In genomic region chr9:89467278-89467625, GRCh38 we compare ENCODE assay signal across 13 cellular contexts. TPM values are rescaled to one million over a fixed set of nuclear protein-coding genes. Genes with fewer than 3 reads are reported as not detected.
DNase-seq lines count a peak whose midpoint lies in the region; ATAC-seq lines count a peak whose summit lies in the region.
"Had no signal": no experiment of that assay in that cellular context is flagged by ENCODE, and none has a peak within 500 bp of the region (broad histone marks: within the 10 kb centered on the region; RNA-seq: fewer than 3 reads in every experiment).

No MANE protein-coding gene starts in this region.

- no peaks in the 10 kb centered on the region for H3K27me3 Mint-ChIP-seq in stimulated activated naive CD8-positive, alpha-beta T cell treated with anti-CD3 and anti-CD28 coated beads, Interleukin-15, Interleukin-2, amounts not matched to agents 100 ng/mL and 50 ng/mL, for 24 hours
- H3K27me3 Mint-ChIP-seq in activated naive CD8-positive, alpha-beta T cell treated with anti-CD3 and anti-CD28 coated beads for 36 hours, result peaks cover 4% of the 10 kb centered on the region
- H3K27me3 Mint-ChIP-seq: progenitor cell of endocrine pancreas had no signal

- H3K27ac Mint-ChIP-seq in stimulated activated naive CD8-positive, alpha-beta T cell treated with anti-CD3 and anti-CD28 coated beads, Interleukin-15, Interleukin-2, amounts not matched to agents 100 ng/mL and 50 ng/mL, for 24 hours, result peak overlapping the region; percentile 96
- peak overlapping the region; percentile 98 for H3K27ac Mint-ChIP-seq in activated naive CD8-positive, alpha-beta T cell treated with anti-CD3 and anti-CD28 coated beads for 36 hours
- H3K27ac Mint-ChIP-seq: progenitor cell of endocrine pancreas had no signal

- H3K4me1 Mint-ChIP-seq in stimulated activated naive CD8-positive, alpha-beta T cell treated with anti-CD3 and anti-CD28 coated beads, Interleukin-15, Interleukin-2, amounts not matched to agents 100 ng/mL and 50 ng/mL, for 24 hours (ENCODE audit: low read depth), result peaks cover 98% of the 10 kb centered on the region
- H3K4me1 Mint-ChIP-seq in activated naive CD8-positive, alpha-beta T cell treated with anti-CD3 and anti-CD28 coated beads for 36 hours, result peaks cover 91% of the 10 kb centered on the region

- ATAC-seq in stimulated activated naive CD8-positive, alpha-beta T cell treated with anti-CD3 and anti-CD28 coated beads, Interleukin-15, Interleukin-2, amounts not matched to agents 100 U/mL and 50 U/mL, for 24 hours, result no peak
- ATAC-seq in HG03066 (IDR thresholded peaks at IDR 0.05; ENCODE audit: low read depth, unreplicated experiment), result peak; percentile 9

- H3K4me3 Mint-ChIP-seq in stimulated activated naive CD8-positive, alpha-beta T cell treated with anti-CD3 and anti-CD28 coated beads, Interleukin-15, Interleukin-2, amounts not matched to agents 100 ng/mL and 50 ng/mL, for 24 hours, result peak overlapping the region; percentile 73
- H3K4me3 Mint-ChIP-seq in activated naive CD8-positive, alpha-beta T cell treated with anti-CD3 and anti-CD28 coated beads for 36 hours, result peak overlapping the region; percentile 46

- no peaks in the 10 kb centered on the region for H3K9me3 Mint-ChIP-seq in stimulated activated naive CD8-positive, alpha-beta T cell treated with anti-CD3 and anti-CD28 coated beads, Interleukin-15, Interleukin-2, amounts not matched to agents 100 ng/mL and 50 ng/mL, for 24 hours
- H3K9me3 Mint-ChIP-seq in activated naive CD8-positive, alpha-beta T cell treated with anti-CD3 and anti-CD28 coated beads for 36 hours, result no peaks in the 10 kb centered on the region

- peaks cover 77% of the 10 kb centered on the region for H3K36me3 Mint-ChIP-seq in stimulated activated naive CD8-positive, alpha-beta T cell treated with anti-CD3 and anti-CD28 coated beads, Interleukin-15, Interleukin-2, amounts not matched to agents 100 ng/mL and 50 ng/mL, for 24 hours (ENCODE audit: low read depth)
- peaks cover 84% of the 10 kb centered on the region for H3K36me3 Mint-ChIP-seq in activated naive CD8-positive, alpha-beta T cell treated with anti-CD3 and anti-CD28 coated beads for 36 hours

- DNase-seq in stimulated activated naive CD8-positive, alpha-beta T cell treated with anti-CD3 and anti-CD28 coated beads, Interleukin-15, Interleukin-2, amounts not matched to agents 100 U/mL and 50 U/mL, for 24 hours, result no peak
- no peak for DNase-seq in activated naive CD8-positive, alpha-beta T cell treated with anti-CD3 and anti-CD28 coated beads for 36 hours
- no peak for DNase-seq in NCI-H2081 (lab: John Stamatoyannopoulos, UW)
- DNase-seq in COLO668 (lab: John Stamatoyannopoulos, UW; ENCODE audit: unreplicated experiment), result no peak
- DNase-seq in RKO (ENCODE audit: low spot score), result no peak
- no peak for DNase-seq in LoVo (ENCODE audit: low spot score)
- DNase-seq: AML-193, NCI-H1048, OCI-M1, WERI-Rb-1 had no signal

RNA-seq across cellular contexts. Expression of gene SEMA4D, which starts 30.7 kb away (rescaled TPM):
- 100 to 1,000 TPM; 239 to 245 TPM for total RNA-seq in activated naive CD8-positive, alpha-beta T cell treated with anti-CD3 and anti-CD28 coated beads for 36 hours
